ENCODE assay signal across 21 cellular contexts in the genomic region with DNA sequence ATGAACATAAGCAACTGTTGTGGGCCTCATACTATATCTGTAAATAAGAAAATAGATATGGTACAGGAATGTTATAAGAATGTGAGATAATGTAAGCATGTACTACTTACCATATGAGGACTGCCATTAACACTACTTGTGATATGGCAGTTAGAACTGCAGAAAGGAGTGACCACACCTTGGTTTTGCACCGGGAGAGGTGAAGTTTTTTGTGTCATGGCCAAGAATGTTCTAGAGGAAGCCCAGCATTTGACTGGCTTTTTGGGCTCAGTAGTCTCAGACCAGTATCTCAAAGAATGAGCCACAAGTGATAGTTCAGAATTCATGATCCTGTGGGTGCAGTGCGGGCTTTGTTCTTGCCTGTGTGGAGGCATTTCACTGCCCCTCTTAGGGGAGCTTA.
A peak's percentile ranks its signal among the peaks of the same experiment; 100 is the strongest.
DNase-seq lines count a peak whose midpoint lies in the region; ATAC-seq, FAIRE-seq and TF ChIP-seq lines count a peak whose summit lies in the region.
"Had no signal": no experiment of that assay in that cellular context is flagged by ENCODE, and none has a peak within 500 bp of the region (broad histone marks: within the 10 kb centered on the region; RNA-seq: fewer than 3 reads in every experiment).

No MANE protein-coding gene starts in this region.

- TF ChIP-seq CTCF in H1 (IDR thresholded peaks at IDR 0.05; ENCODE audit: control extremely low read depth in 1 of 3, insufficient read depth in 1 of 3, low read depth in 1 of 3, low read length in 3 of 3) (no peak), left lung (IDR thresholded peaks at IDR 0.05) (no peak)

- no peaks in the 10 kb centered on the region for H3K79me1 ChIP-seq in H1 (ENCODE audit: low read depth, low read length)

- H4K5ac ChIP-seq in H1 (ENCODE audit: insufficient read length, low read depth, low read length), result no peak overlapping the region

- no peak overlapping the region for H2BK12ac ChIP-seq in H1 (ENCODE audit: low read depth, low read length)

- no peaks in the 10 kb centered on the region for H3K36me3 ChIP-seq in Karpas-422 (ENCODE audit: insufficient read depth, low read length)
- H3K36me3 ChIP-seq in H1 (ENCODE audit: control insufficient read depth in 2 of 4, insufficient read depth in 4 of 4, low read length in 3 of 4), result no peaks in the 10 kb centered on the region
- H3K36me3 ChIP-seq in left lung, result no peaks in the 10 kb centered on the region
- H3K36me3 ChIP-seq: BLaER1 treated with 17β-estradiol and CSF1 and Interleukin-3, amounts not matched to agents 10 nM and 100 nM had no signal

- no peaks in the 10 kb centered on the region for H3K23me2 ChIP-seq in H1 (ENCODE audit: low read depth, low read length)

- no peak for TF ChIP-seq EP300 in H1 (IDR thresholded peaks at IDR 0.05; ENCODE audit: borderline replicate concordance in 1 of 2, low read depth in 2 of 2, low read length in 2 of 2)

- no peak overlapping the region for H2AFZ ChIP-seq in Karpas-422 (ENCODE audit: low read length)
- H2AFZ ChIP-seq in H1 (ENCODE audit: low read length), result no peak overlapping the region

- TF ChIP-seq RAD21 in H1 (IDR thresholded peaks at IDR 0.05 in 1 of 2, conservative IDR thresholded peaks at IDR 0.05 in 1 of 2; ENCODE audit: low read depth in 2 of 2, low read length in 2 of 2), result no peak

- H3K4me3 ChIP-seq in Karpas-422 (ENCODE audit: low read length) (no peak overlapping the region), H1 (ENCODE audit: extremely low read depth in 1 of 4, insufficient read depth in 2 of 4, low read depth in 3 of 4, low read length in 4 of 4) (no peak overlapping the region), left lung (no peak overlapping the region)
- H3K4me3 ChIP-seq: BLaER1 treated with 17β-estradiol and CSF1 and Interleukin-3, amounts not matched to agents 10 nM and 100 nM had no signal

- H3K79me2 ChIP-seq in Karpas-422 (ENCODE audit: low read length), result no peaks in the 10 kb centered on the region
- no peaks in the 10 kb centered on the region for H3K79me2 ChIP-seq in H1 (ENCODE audit: control insufficient read depth in 1 of 2, insufficient read depth in 2 of 2, low read length in 2 of 2)

- H3K27ac ChIP-seq in Karpas-422 (ENCODE audit: low read length), result no peak overlapping the region
- no peak overlapping the region for H3K27ac ChIP-seq in H1 (ENCODE audit: low read depth, low read length)
- H3K27ac ChIP-seq in left lung, result no peak overlapping the region
- H3K27ac ChIP-seq: BLaER1 treated with 17β-estradiol and CSF1 and Interleukin-3, amounts not matched to agents 10 nM and 100 nM; C4-2B had no signal

- H4K8ac ChIP-seq in H1 (ENCODE audit: extremely low read depth, insufficient read depth, low read length), result peak overlapping the region; percentile 42; the same call in 1 of the 2 replicates

- 92% methylated on average over 2 of the region's 2 CpGs; no CpG with 5 or more reads in 1 of the 2 experiments for WGBS in H1 (ENCODE audit: extremely low coverage in 1 of 2, insufficient coverage in 1 of 2, insufficient read length in 1 of 2, insufficient replicate concordance in 2 of 2, low coverage in 1 of 2, low lambda C conversion rate in 2 of 2, missing lambda C conversion rate in 1 of 2), 2 experiments

- ATAC-seq in left lung, result peak; percentile 19
- ATAC-seq in esophagus mucosa, result no peak
- ATAC-seq in HG03097 (IDR thresholded peaks at IDR 0.05; ENCODE audit: low FRiP score, unreplicated experiment), result no peak
- ATAC-seq in HG03135 (IDR thresholded peaks at IDR 0.05; ENCODE audit: unreplicated experiment), result no peak
- ATAC-seq: CD8-positive, alpha-beta T cell had no signal

- H2BK20ac ChIP-seq in H1 (ENCODE audit: low read length), result no peak overlapping the region

- no peak overlapping the region for H3K4ac ChIP-seq in H1 (replicated peaks; ENCODE audit: insufficient read length, low read depth, low read length)

- FAIRE-seq in H1 (lab: Jason Lieb, UNC), result no peak
- FAIRE-seq: A204.1, D721Med, G401.6, GM12891, GM19239 had no signal

- H2AK5ac ChIP-seq in H1 (ENCODE audit: low read depth, low read length), result no peak overlapping the region

- POLR2A ChIA-PET in H1 (lab: Charles Lee; ENCODE audit: partially characterized antibody), result no interaction called here

- H3K4me2 ChIP-seq in Karpas-422 (ENCODE audit: low read depth, low read length, poor library complexity, severe bottlenecking) (no peak overlapping the region), H1 (ENCODE audit: insufficient read depth in 1 of 2, low read depth in 2 of 2, low read length in 2 of 2) (no peak overlapping the region)
- H3K4me2 ChIP-seq: BLaER1 treated with 17β-estradiol and CSF1 and Interleukin-3, amounts not matched to agents 10 nM and 100 nM had no signal

- H4K91ac ChIP-seq in H1 (replicated peaks; ENCODE audit: insufficient read length, low read length), result no peak overlapping the region

- H4K20me1 ChIP-seq in Karpas-422 (ENCODE audit: insufficient read depth, low read depth, low read length) (no peaks in the 10 kb centered on the region), H1 (replicated peaks in 1 of 2; ENCODE audit: control insufficient read depth in 1 of 2, insufficient read depth in 2 of 2, low read length in 2 of 2) (no peaks in the 10 kb centered on the region)
- H4K20me1 ChIP-seq: BLaER1 treated with 17β-estradiol and CSF1 and Interleukin-3, amounts not matched to agents 10 nM and 100 nM had no signal

- no peak overlapping the region for H3K14ac ChIP-seq in H1 (ENCODE audit: insufficient read length)

- no peak overlapping the region for H3K18ac ChIP-seq in H1 (ENCODE audit: extremely low read depth, low read length)

- no peak overlapping the region for H2BK120ac ChIP-seq in H1 (replicated peaks; ENCODE audit: low read depth, low read length)

- H2BK15ac ChIP-seq in H1 (ENCODE audit: low read length), result no peak overlapping the region

- no peaks in the 10 kb centered on the region for H3K4me1 ChIP-seq in Karpas-422 (ENCODE audit: low read length)
- H3K4me1 ChIP-seq in H1 (replicated peaks in 1 of 4; ENCODE audit: control insufficient read depth in 3 of 4, insufficient read depth in 4 of 4, low read length in 3 of 4), result no peaks in the 10 kb centered on the region
- no peaks in the 10 kb centered on the region for H3K4me1 ChIP-seq in left lung

- CTCF ChIA-PET in H1 (lab: Charles Lee; ENCODE audit: partially characterized antibody), result no interaction called here

- H3K9me3 ChIP-seq in Karpas-422 (ENCODE audit: low read length), result no peaks in the 10 kb centered on the region
- H3K9me3 ChIP-seq in H1 (ENCODE audit: insufficient read depth in 2 of 2, low read depth in 1 of 2, low read length in 1 of 2), result no peaks in the 10 kb centered on the region
- H3K9me3 ChIP-seq in left lung, result no peaks in the 10 kb centered on the region
- H3K9me3 ChIP-seq: BLaER1 treated with 17β-estradiol and CSF1 and Interleukin-3, amounts not matched to agents 10 nM and 100 nM; Caco-2 had no signal

- H2BK5ac ChIP-seq in H1 (ENCODE audit: low read depth, low read length), result no peak overlapping the region

- no peak for TF ChIP-seq POLR2A in H1 (IDR thresholded peaks at IDR 0.05; ENCODE audit: control extremely low read depth in 1 of 2, low read depth in 2 of 2, low read length in 2 of 2)

- H3K27me3 ChIP-seq in Karpas-422 (ENCODE audit: low read length) (no peaks in the 10 kb centered on the region), H1 (replicated peaks in 1 of 4; ENCODE audit: control insufficient read depth in 3 of 4, extremely low read depth in 1 of 4, insufficient read depth in 3 of 4, low read length in 3 of 4) (no peaks in the 10 kb centered on the region), left lung (no peaks in the 10 kb centered on the region)
- H3K27me3 ChIP-seq: BLaER1 treated with 17β-estradiol and CSF1 and Interleukin-3, amounts not matched to agents 10 nM and 100 nM had no signal

- intact Hi-C loops in left lung (cut with DNase I), result no loop called here

- DNase-seq in Karpas-422, result peak; percentile 19
- DNase-seq in H1 (ENCODE audit: low read depth in 1 of 2, low spot score in 2 of 2), result no peak
- DNase-seq in left lung, result no peak
- DNase-seq: 8988T; ACHN; AML-193; Caco-2; Calu3; CD4-positive, alpha-beta T cell; CD8-positive, alpha-beta T cell; GF-D8 had no signal

- no peaks in the 10 kb centered on the region for H3K9me2 ChIP-seq in Karpas-422 (replicated peaks; ENCODE audit: insufficient read depth, low read length)

- H3K9ac ChIP-seq in Karpas-422 (ENCODE audit: low read length), result no peak overlapping the region
- no peak overlapping the region for H3K9ac ChIP-seq in H1 (replicated peaks in 1 of 4; ENCODE audit: extremely low read depth in 1 of 4, low read depth in 3 of 4, low read length in 3 of 4)
- H3K9ac ChIP-seq: BLaER1 treated with 17β-estradiol and CSF1 and Interleukin-3, amounts not matched to agents 10 nM and 100 nM had no signal

- H3K23ac ChIP-seq in H1 (ENCODE audit: insufficient read length), result no peak overlapping the region

- H3K56ac ChIP-seq in H1 (replicated peaks; ENCODE audit: insufficient read length, low read depth, low read length), result no peak overlapping the region

TF ChIP-seq in H1, 55 proteins besides CTCF, POLR2A, EP300 and RAD21 (continues in another document):
- TF ChIP-seq CHD2 (IDR thresholded peaks at IDR 0.05; ENCODE audit: low read length) (no peak), CBX8 (IDR thresholded peaks at IDR 0.05; ENCODE audit: borderline replicate concordance, low read depth, low read length) (no peak), USF2 (IDR thresholded peaks at IDR 0.05; ENCODE audit: low read length) (no peak), MAFK (IDR thresholded peaks at IDR 0.05; ENCODE audit: low read depth, low read length) (no peak), BACH1 (IDR thresholded peaks at IDR 0.05; ENCODE audit: low read length) (no peak), SAP30 (IDR thresholded peaks at IDR 0.05; ENCODE audit: insufficient read depth, insufficient replicate concordance, low read length) (no peak), KDM4A (IDR thresholded peaks at IDR 0.05; ENCODE audit: low read depth, low read length, severe bottlenecking) (no peak), ATF3 (IDR thresholded peaks at IDR 0.05; ENCODE audit: insufficient read depth, low read depth, low read length) (no peak), GTF2F1 (IDR thresholded peaks at IDR 0.05; ENCODE audit: borderline replicate concordance, low read depth, low read length) (no peak), SIX5 (IDR thresholded peaks at IDR 0.05; ENCODE audit: low read depth, low read length) (no peak), KDM5A (IDR thresholded peaks at IDR 0.05; ENCODE audit: low read length) (no peak)
